ENCODE assay signal across 23 cellular contexts in the genomic region with DNA sequence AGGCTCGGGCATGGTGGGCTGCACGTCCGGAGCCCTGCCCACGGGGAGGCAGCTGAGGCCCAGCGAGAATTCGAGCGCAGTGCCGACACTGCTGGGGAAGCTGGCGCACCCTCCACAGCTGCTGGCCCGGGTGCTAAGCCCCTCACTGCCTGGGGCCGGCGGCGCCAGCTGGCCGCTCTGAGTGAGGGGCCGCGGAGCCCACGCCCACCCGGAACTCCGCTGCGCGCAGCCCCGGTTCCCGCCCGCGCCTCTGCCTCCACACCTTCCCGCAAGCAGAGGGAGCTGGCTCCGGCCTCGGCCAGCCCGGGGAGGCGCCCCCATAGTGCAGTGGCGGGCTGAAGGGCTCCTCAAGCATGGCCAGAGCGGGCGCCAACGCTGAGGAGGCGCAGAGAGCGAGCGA.
A peak's percentile ranks its signal among the peaks of the same experiment; 100 is the strongest.
DNase-seq lines count a peak whose midpoint lies in the region; ATAC-seq, FAIRE-seq and TF ChIP-seq lines count a peak whose summit lies in the region.
"Had no signal": no experiment of that assay in that cellular context is flagged by ENCODE, and none has a peak within 500 bp of the region (broad histone marks: within the 10 kb centered on the region; RNA-seq: fewer than 3 reads in every experiment).

No MANE protein-coding gene starts in this region.

- no peak for TF ChIP-seq POLR2A in GM12878 (IDR thresholded peaks at IDR 0.05; ENCODE audit: low read depth, low read length)

- no peak overlapping the region for H3K4me3 ChIP-seq in GM12878
- no peak overlapping the region for H3K4me3 ChIP-seq in upper lobe of right lung

- H4K91ac ChIP-seq in H9 (ENCODE audit: insufficient read length, low read depth, low read length): no peak overlapping the region

- H4K20me1 ChIP-seq in H9 (ENCODE audit: control insufficient read depth, insufficient read depth, insufficient read length) (no peaks in the 10 kb centered on the region), GM12878 (ENCODE audit: control insufficient read depth, insufficient read depth) (no peaks in the 10 kb centered on the region)

- H2BK20ac ChIP-seq in H9 (ENCODE audit: low read depth, low read length, poor library complexity, severe bottlenecking): no peak overlapping the region

- H3K36me3 ChIP-seq in GM12878 (ENCODE audit: control insufficient read depth in 2 of 2, insufficient read depth in 2 of 2, low read length in 1 of 2) (no peaks in the 10 kb centered on the region), upper lobe of right lung (no peaks in the 10 kb centered on the region)

- H3K18ac ChIP-seq in H9 (ENCODE audit: insufficient read length, low read depth, low read length): no peak overlapping the region

- no peak for TF ChIP-seq RAD21 in GM12878 (IDR thresholded peaks at IDR 0.05; ENCODE audit: insufficient read depth, low read depth, low read length)

- no peak for FAIRE-seq in GM12878 (lab: Jason Lieb, UNC)
- FAIRE-seq: GM12891 had no signal

- no peak for ATAC-seq in GM12878
- no peak for ATAC-seq in upper lobe of right lung

- no peak overlapping the region for H2AK5ac ChIP-seq in H9 (ENCODE audit: insufficient read length, low read length)

- H2AFZ ChIP-seq in H9 (ENCODE audit: low read length) (no peak overlapping the region), GM12878 (ENCODE audit: control insufficient read depth, low read depth, low read length) (no peak overlapping the region)

- H3K9me3 ChIP-seq in H9 (ENCODE audit: control insufficient read depth, low read depth, low read length) (no peaks in the 10 kb centered on the region), GM12878 (replicated peaks; ENCODE audit: control insufficient read depth, insufficient read depth, low read length) (no peaks in the 10 kb centered on the region), upper lobe of right lung (no peaks in the 10 kb centered on the region)
- H3K9me3 ChIP-seq: Caco-2 had no signal

- POLR2A ChIA-PET in GM12878 (lab: Charles Lee): no interaction called here
- POLR2A ChIA-PET in activated CD4-positive, alpha-beta memory T cell treated with anti-CD3 and anti-CD28 coated beads for 36 hours (lab: Charles Lee): no interaction called here

- no peaks in the 10 kb centered on the region; a peak in 2 of 5 replicates for H3K9me3 Mint-ChIP-seq in H9
- H3K9me3 Mint-ChIP-seq in osteocyte (ENCODE audit: unreplicated experiment): peaks cover 9% of the 10 kb centered on the region
- H3K9me3 Mint-ChIP-seq in activated CD4-positive, alpha-beta memory T cell treated with anti-CD3 and anti-CD28 coated beads for 36 hours: peaks cover 21% of the 10 kb centered on the region

- in situ Hi-C loops in GM12878 (cut with MboI): no loop called here

- CTCF ChIA-PET in GM12878 (lab: Yijun Ruan, JAX): no interaction called here
- CTCF ChIA-PET in activated CD4-positive, alpha-beta memory T cell treated with anti-CD3 and anti-CD28 coated beads for 36 hours (lab: Charles Lee): no interaction called here

- no peak overlapping the region for H4K8ac ChIP-seq in H9 (replicated peaks; ENCODE audit: insufficient read length, low read depth, low read length)

- no peak overlapping the region for H2BK15ac ChIP-seq in H9 (ENCODE audit: low read depth, low read length)

- H3K14ac ChIP-seq in H9 (ENCODE audit: insufficient read depth, low read length): no peak overlapping the region

- no peak overlapping the region for H3K27ac Mint-ChIP-seq in H9
- H3K27ac Mint-ChIP-seq in osteocyte (ENCODE audit: unreplicated experiment): no peak overlapping the region
- H3K27ac Mint-ChIP-seq in activated CD4-positive, alpha-beta memory T cell treated with anti-CD3 and anti-CD28 coated beads for 36 hours: no peak overlapping the region
- H3K27ac Mint-ChIP-seq: CD4-positive, alpha-beta memory T cell had no signal

- intact Hi-C loops in GM12878 (cut with micrococcal nuclease; ENCODE audit: unreplicated experiment) (loop anchor here (5.0 to 10.0 kb wide), 2 partner anchors 155 to 222 kb away; no protein-coding TSS in a partner anchor), upper lobe of right lung (cut with DNase I) (no loop called here)
- intact Hi-C loops in activated CD4-positive, alpha-beta memory T cell treated with anti-CD3 and anti-CD28 coated beads for 36 hours (cut with micrococcal nuclease): no loop called here

- no peak overlapping the region for H2BK12ac ChIP-seq in H9 (ENCODE audit: insufficient read length, low read depth, low read length)

- TF ChIP-seq EP300 in GM12878 (IDR thresholded peaks at IDR 0.05; ENCODE audit: borderline replicate concordance in 1 of 2, control insufficient read depth in 1 of 2, low read depth in 2 of 2, low read length in 2 of 2): no peak

- H3K27ac ChIP-seq in H9 (ENCODE audit: insufficient read length, low read depth, low read length) (no peak overlapping the region), GM12878 (ENCODE audit: control insufficient read depth, insufficient read depth) (no peak overlapping the region), upper lobe of right lung (no peak overlapping the region)

- no peak overlapping the region for H3K56ac ChIP-seq in H9 (ENCODE audit: insufficient read length, low read depth, low read length)

- DNase-seq in ELF-1 (ENCODE audit: low read depth, low spot score) (peak; percentile 33), H9 (peak; percentile 39), GM12878 (ENCODE audit: low read depth, low spot score) (no peak), osteocyte (ENCODE audit: extremely low spot score, unreplicated experiment) (peak; percentile 79), upper lobe of right lung (no peak), HPDE6-E6E7 (ENCODE audit: extremely low spot score) (no peak)
- no peak for DNase-seq in activated CD4-positive, alpha-beta memory T cell treated with anti-CD3 and anti-CD28 coated beads for 36 hours
- DNase-seq: C1 segment of cervical spinal cord; Caco-2; CD4-positive, alpha-beta memory T cell; GDM1; GOT3; HCEC 1CT; Karpas-422; NCI-H1092 treated with DMSO at 0.1 percent for 48 hours; NCI-H1436 treated with DMSO at 0.1 percent for 48 hours; NCI-H2029; NCI-H446; NCI-H524 treated with DMSO at 0.1 percent for 48 hours; NCI-H774; RPMI8226; SHP77 had no signal

- no peak overlapping the region for H3K23ac ChIP-seq in H9 (ENCODE audit: insufficient read length, low read depth, low read length)

- RAD21 ChIA-PET in GM12878 (lab: Charles Lee; ENCODE audit: unreplicated experiment): no interaction called here

- no peak overlapping the region for H3K4me2 ChIP-seq in H9 (ENCODE audit: insufficient read depth, insufficient read length, low read length)
- no peak overlapping the region for H3K4me2 ChIP-seq in GM12878 (ENCODE audit: control insufficient read depth, insufficient read depth)

- H3K36me3 Mint-ChIP-seq in H9 (ENCODE audit: insufficient read depth in 1 of 3, low read depth in 3 of 3) (no peaks in the 10 kb centered on the region; a peak in 1 of 7 replicates), osteocyte (ENCODE audit: unreplicated experiment) (no peaks in the 10 kb centered on the region)
- H3K36me3 Mint-ChIP-seq in activated CD4-positive, alpha-beta memory T cell treated with anti-CD3 and anti-CD28 coated beads for 36 hours: no peaks in the 10 kb centered on the region
- H3K36me3 Mint-ChIP-seq: CD4-positive, alpha-beta memory T cell had no signal

- H4K5ac ChIP-seq in H9 (ENCODE audit: insufficient read length, low read depth, low read length): no peak overlapping the region

- H2BK5ac ChIP-seq in H9 (ENCODE audit: insufficient read length, low read length): no peak overlapping the region

- no peak overlapping the region for H3K4ac ChIP-seq in H9 (ENCODE audit: low read depth, low read length)

- SMC1A ChIA-PET in GM12878 (lab: Charles Lee; ENCODE audit: uncharacterized antibody, unreplicated experiment): no interaction called here

- TF ChIP-seq CTCF in H9 (conservative IDR thresholded peaks at IDR 0.05): no peak
- no peak for TF ChIP-seq CTCF in GM12878 (IDR thresholded peaks at IDR 0.05 in 2 of 3, conservative IDR thresholded peaks at IDR 0.05 in 1 of 3; ENCODE audit: control insufficient read depth in 2 of 3, extremely low read depth in 1 of 3, insufficient read depth in 1 of 3, low read depth in 3 of 3, low read length in 3 of 3)
- TF ChIP-seq CTCF in osteocyte (IDR thresholded peaks at IDR 0.05): no peak
- no peak for TF ChIP-seq CTCF in upper lobe of right lung (IDR thresholded peaks at IDR 0.05)

- H3K4me1 Mint-ChIP-seq in H9: peaks cover 3 to 8% of the 10 kb centered on the region in 2 experiments; a peak in 2 of 4 replicates
- H3K4me1 Mint-ChIP-seq in osteocyte (ENCODE audit: unreplicated experiment): no peaks in the 10 kb centered on the region
- no peaks in the 10 kb centered on the region for H3K4me1 Mint-ChIP-seq in activated CD4-positive, alpha-beta memory T cell treated with anti-CD3 and anti-CD28 coated beads for 36 hours (ENCODE audit: low read depth)
- H3K4me1 Mint-ChIP-seq: CD4-positive, alpha-beta memory T cell had no signal

- no CpG with 5 or more reads among the region's 37 CpGs for WGBS in H9 (ENCODE audit: extremely low coverage, insufficient read length, low lambda C conversion rate)
- 81% methylated on average over 34 of the region's 37 CpGs for WGBS in GM12878 (ENCODE audit: insufficient coverage, insufficient replicate concordance, low lambda C conversion rate, missing lambda C conversion rate)

- no peak overlapping the region for H3K9ac ChIP-seq in H9 (ENCODE audit: extremely low read depth, insufficient read length, low read length)
- no peak overlapping the region for H3K9ac ChIP-seq in GM12878 (ENCODE audit: control insufficient read depth, insufficient read depth, low read length)

- BruUV-seq in GM12878 (replicated peaks; lab: Mats Ljungman, UMichigan): no TSS peak

- H3K27me3 ChIP-seq in H9 (ENCODE audit: insufficient read depth, low read length): no peaks in the 10 kb centered on the region
- H3K27me3 ChIP-seq in GM12878 (replicated peaks in 1 of 2; ENCODE audit: control insufficient read depth in 2 of 2, insufficient read depth in 2 of 2, low read length in 1 of 2): no peaks in the 10 kb centered on the region
- no peaks in the 10 kb centered on the region for H3K27me3 ChIP-seq in upper lobe of right lung

- no peaks in the 10 kb centered on the region for H3K23me2 ChIP-seq in H9 (ENCODE audit: insufficient read length, low read depth, low read length, poor library complexity, severe bottlenecking)

- no peak overlapping the region for H3T11ph ChIP-seq in H9 (ENCODE audit: low read length)

- H3K79me2 ChIP-seq in H9 (ENCODE audit: insufficient read depth, low read length) (no peaks in the 10 kb centered on the region), GM12878 (ENCODE audit: control insufficient read depth, insufficient read depth, low read length) (no peaks in the 10 kb centered on the region)

- H3K4me1 ChIP-seq in H9 (ENCODE audit: insufficient read depth, low read length) (no peaks in the 10 kb centered on the region), GM12878 (ENCODE audit: control insufficient read depth, insufficient read depth, low read length) (no peaks in the 10 kb centered on the region), upper lobe of right lung (no peaks in the 10 kb centered on the region)
- H3K4me1 ChIP-seq: Caco-2 had no signal

- H3K27me3 Mint-ChIP-seq in H9 (ENCODE audit: low read depth) (no peaks in the 10 kb centered on the region), osteocyte (ENCODE audit: unreplicated experiment) (no peaks in the 10 kb centered on the region)
- H3K27me3 Mint-ChIP-seq in activated CD4-positive, alpha-beta memory T cell treated with anti-CD3 and anti-CD28 coated beads for 36 hours: no peaks in the 10 kb centered on the region
- H3K27me3 Mint-ChIP-seq: CD4-positive, alpha-beta memory T cell had no signal

- no peak overlapping the region for H3K4me3 Mint-ChIP-seq in H9
- no peak overlapping the region for H3K4me3 Mint-ChIP-seq in osteocyte (ENCODE audit: unreplicated experiment)
- no peak overlapping the region for H3K4me3 Mint-ChIP-seq in activated CD4-positive, alpha-beta memory T cell treated with anti-CD3 and anti-CD28 coated beads for 36 hours
- H3K4me3 Mint-ChIP-seq: CD4-positive, alpha-beta memory T cell had no signal

- H2BK120ac ChIP-seq in H9 (ENCODE audit: low read depth, low read length, poor library complexity, severe bottlenecking): no peak overlapping the region

- H3K79me1 ChIP-seq in H9 (ENCODE audit: insufficient read depth, low read depth, low read length, poor library complexity, severe bottlenecking): no peaks in the 10 kb centered on the region

Comparison
In these comparisons a context has a peak if more than half of its experiments do, and no peak if none do; other contexts are left out.
1. DNase-seq: peak in ELF-1 (single experiment), H9 (single experiment) and osteocyte (single experiment); none in GM12878 (single experiment), upper lobe of right lung (single experiment), HPDE6-E6E7 (single experiment) and activated CD4-positive, alpha-beta memory T cell treated with anti-CD3 and anti-CD28 coated beads for 36 hours (single experiment).